In the genomic region with DNA sequence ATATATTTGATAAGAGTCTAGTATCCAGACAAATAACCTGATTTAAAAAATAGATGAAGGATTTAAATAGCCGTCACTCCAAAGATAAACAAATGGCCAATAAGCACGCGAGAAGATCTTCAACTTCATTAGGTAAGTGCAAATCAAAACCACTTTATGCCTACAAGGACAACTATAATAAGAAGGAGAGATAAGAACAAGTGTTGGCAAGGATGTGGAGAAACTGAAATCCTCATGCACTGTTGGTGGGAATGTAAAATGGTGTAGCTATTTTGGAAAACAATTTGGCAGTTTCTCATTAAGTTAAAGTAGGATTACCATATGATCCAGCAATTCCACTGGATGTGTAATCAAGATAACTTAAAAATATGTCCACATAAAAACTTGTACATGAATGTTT, we compare ENCODE assay signal across 8 cellular contexts.
"Had no signal": no experiment of that assay in that cellular context is flagged by ENCODE, and none has a peak within 500 bp of the region (broad histone marks: within the 10 kb centered on the region; RNA-seq: fewer than 3 reads in every experiment).

No MANE protein-coding gene starts in this region.

- H3K36me3 ChIP-seq: HAP-1 had no signal

- H3K27ac ChIP-seq: GM23248, HL-60 had no signal

- H3K9me3 ChIP-seq: HAP-1 had no signal

- H3K4me1 ChIP-seq: HAP-1 had no signal

- ATAC-seq: HCT116, HepG2 had no signal

- FAIRE-seq: HepG2 had no signal

- DNase-seq: GM23248, GOT3, H7, HFFc6 had no signal

- H3K4me3 ChIP-seq: GM23248, HAP-1 had no signal
